ENCODE assay signal across 23 cellular contexts in the genomic region with DNA sequence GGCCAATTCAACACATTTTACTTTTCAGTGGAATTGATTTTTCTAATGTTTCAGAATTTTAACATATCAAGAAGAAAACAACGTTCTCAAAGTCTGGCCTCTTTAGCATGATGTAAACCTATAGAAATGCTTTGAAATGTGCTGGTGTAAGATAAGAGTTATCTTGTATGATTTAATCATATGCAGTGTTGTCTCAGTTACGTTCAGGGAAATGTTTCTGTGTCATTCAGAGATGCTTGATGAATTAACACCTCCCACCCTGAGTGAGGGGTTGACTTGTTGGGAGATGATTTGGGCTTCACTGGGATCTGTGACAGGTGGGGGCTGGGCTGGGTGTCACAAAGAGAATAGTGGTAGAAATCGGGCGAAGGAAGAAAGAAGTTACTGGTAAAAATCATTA. TPM values are rescaled to one million over a fixed set of nuclear protein-coding genes. Genes with fewer than 3 reads are reported as not detected.
DNase-seq lines count a peak whose midpoint lies in the region; ATAC-seq and TF ChIP-seq lines count a peak whose summit lies in the region.
"Had no signal": no experiment of that assay in that cellular context is flagged by ENCODE, and none has a peak within 500 bp of the region (broad histone marks: within the 10 kb centered on the region; RNA-seq: fewer than 3 reads in every experiment).

No MANE protein-coding gene starts in this region.

- CTCF ChIA-PET in activated naive CD4-positive, alpha-beta T cell treated with anti-CD3 and anti-CD28 coated beads, Interleukin-2, amount 10 ng/mL, durations not matched to agents 7 days and 5 days (lab: Charles Lee) = interaction anchor here (0.6 to 1.6 kb wide), 8 partner anchors 16 to 278 kb away, joined by 3 to 10 read pairs (median 4); no protein-coding TSS in a partner anchor

- H3K36me3 ChIP-seq in fibroblast of lung (ENCODE audit: control insufficient read depth, insufficient read depth, low read length) (no peaks in the 10 kb centered on the region), thymus (ENCODE audit: control insufficient read depth, insufficient read depth) (peaks cover 9% of the 10 kb centered on the region)

- no peak overlapping the region for H2AFZ ChIP-seq in fibroblast of lung (ENCODE audit: low read length)

- H3K4me1 ChIP-seq in fibroblast of lung (ENCODE audit: control insufficient read depth, extremely low read depth, insufficient read depth, low read length) = no peaks in the 10 kb centered on the region
- peaks cover 17% of the 10 kb centered on the region for H3K4me1 ChIP-seq in thymus (ENCODE audit: control insufficient read depth, insufficient read depth, low read length)
- H3K4me1 ChIP-seq: gastroesophageal sphincter had no signal

- H3K9me3 Mint-ChIP-seq in activated naive CD4-positive, alpha-beta T cell treated with anti-CD3 and anti-CD28 coated beads, Interleukin-2, amount 10 ng/mL, durations not matched to agents 7 days and 5 days = no peaks in the 10 kb centered on the region
- H3K9me3 Mint-ChIP-seq: CD14-positive monocyte had no signal

- H3K79me2 ChIP-seq in fibroblast of lung (ENCODE audit: control insufficient read depth, insufficient read depth, low read length) = no peaks in the 10 kb centered on the region

- DNase-seq in activated naive CD4-positive, alpha-beta T cell treated with anti-CD3 and anti-CD28 coated beads, Interleukin-2, amount 10 ng/mL, durations not matched to agents 7 days and 5 days = no peak
- no peak for DNase-seq in activated naive CD4-positive, alpha-beta T cell (lab: John Stamatoyannopoulos, UW)
- peak; percentile 14 to 24 for DNase-seq in fibroblast of lung (ENCODE audit: low read depth in 2 of 2)
- DNase-seq in NOMO-1 treated with DMSO at 0.1 percent for 48 hours (lab: John Stamatoyannopoulos, UW; ENCODE audit: unreplicated experiment) = no peak
- DNase-seq in coronary artery (ENCODE audit: low spot score) = no peak
- DNase-seq: dorsolateral prefrontal cortex; GF-D8; left cardiac atrium; NCI-H146; NCI-H748 treated with DMSO at 0.1 percent for 48 hours; PC-3; SIG-M5; stimulated activated CD4-positive, alpha-beta T cell treated with anti-CD3 and anti-CD28 coated beads, Interleukin-4, amount 100 ng/mL, for 24 hours; substantia nigra had no signal

- no peak for ATAC-seq in HG02678 (IDR thresholded peaks at IDR 0.05; ENCODE audit: unreplicated experiment)
- ATAC-seq: gastroesophageal sphincter, left cardiac atrium, PC-3 had no signal

- no peak overlapping the region for H3K4me3 Mint-ChIP-seq in activated naive CD4-positive, alpha-beta T cell treated with anti-CD3 and anti-CD28 coated beads, Interleukin-2, amount 10 ng/mL, durations not matched to agents 7 days and 5 days
- H3K4me3 Mint-ChIP-seq: CD14-positive monocyte had no signal

- H3K27ac Mint-ChIP-seq in activated naive CD4-positive, alpha-beta T cell treated with anti-CD3 and anti-CD28 coated beads, Interleukin-2, amount 10 ng/mL, durations not matched to agents 7 days and 5 days = peak overlapping the region; percentile 73

- peaks cover 34% of the 10 kb centered on the region for H3K4me1 Mint-ChIP-seq in activated naive CD4-positive, alpha-beta T cell treated with anti-CD3 and anti-CD28 coated beads, Interleukin-2, amount 10 ng/mL, durations not matched to agents 7 days and 5 days

- peak overlapping the region; percentile 99; the same call in 1 of the 2 replicates for H3K27ac ChIP-seq in VCaP
- no peak overlapping the region for H3K27ac ChIP-seq in fibroblast of lung (ENCODE audit: insufficient read depth, low read length)
- H3K27ac ChIP-seq in thymus (ENCODE audit: low read depth) = peak overlapping the region; percentile 33
- no peak overlapping the region for H3K27ac ChIP-seq in coronary artery
- H3K27ac ChIP-seq: gastroesophageal sphincter, skin epidermis had no signal

- no peak for TF ChIP-seq CTCF in VCaP (conservative IDR thresholded peaks at IDR 0.05)
- no peak for TF ChIP-seq CTCF in fibroblast of lung (conservative IDR thresholded peaks at IDR 0.05 in 1 of 2, IDR thresholded peaks at IDR 0.05 in 1 of 2; ENCODE audit: low read depth in 1 of 2, low read length in 2 of 2)
- no peak for TF ChIP-seq CTCF in coronary artery (IDR thresholded peaks at IDR 0.05)

- WGBS in thymus = 74% methylated on average over 4 of the region's 4 CpGs

- no peaks in the 10 kb centered on the region for H4K20me1 ChIP-seq in fibroblast of lung (ENCODE audit: control insufficient read depth, extremely low read depth, insufficient read depth, low read length)

- H3K4me3 ChIP-seq in fibroblast of lung (replicated peaks in 1 of 4; ENCODE audit: control extremely low read depth in 1 of 4, insufficient read depth in 1 of 4, low read depth in 3 of 4, low read length in 4 of 4) (no peak overlapping the region), thymus (ENCODE audit: low read length) (no peak overlapping the region), coronary artery (no peak overlapping the region)
- H3K4me3 ChIP-seq: dorsolateral prefrontal cortex, gastroesophageal sphincter, skin epidermis had no signal

- H3K36me3 Mint-ChIP-seq in activated naive CD4-positive, alpha-beta T cell treated with anti-CD3 and anti-CD28 coated beads, Interleukin-2, amount 10 ng/mL, durations not matched to agents 7 days and 5 days = peaks cover 51% of the 10 kb centered on the region

- H3K4me2 ChIP-seq in fibroblast of lung (ENCODE audit: extremely low read depth, insufficient read depth, low read length) = no peak overlapping the region

- H3K27me3 ChIP-seq in fibroblast of lung (ENCODE audit: control insufficient read depth, insufficient read depth, low read length) = no peaks in the 10 kb centered on the region
- H3K27me3 ChIP-seq in thymus (ENCODE audit: control insufficient read depth, insufficient read depth) = no peaks in the 10 kb centered on the region
- H3K27me3 ChIP-seq: dorsolateral prefrontal cortex, gastroesophageal sphincter had no signal

- no peaks in the 10 kb centered on the region for H3K27me3 Mint-ChIP-seq in activated naive CD4-positive, alpha-beta T cell treated with anti-CD3 and anti-CD28 coated beads, Interleukin-2, amount 10 ng/mL, durations not matched to agents 7 days and 5 days

- no peaks in the 10 kb centered on the region for H3K9me3 ChIP-seq in fibroblast of lung (ENCODE audit: control insufficient read depth, insufficient read depth, low read depth, low read length)
- H3K9me3 ChIP-seq in thymus (ENCODE audit: control insufficient read depth) = no peaks in the 10 kb centered on the region
- H3K9me3 ChIP-seq: gastroesophageal sphincter had no signal

- no peak overlapping the region for H3K9ac ChIP-seq in fibroblast of lung (ENCODE audit: insufficient read depth, low read length)

RNA-seq across cellular contexts. Expression of a gene that starts 15.7 kb away (rescaled TPM):
- under 0.01 and 0.17 TPM in 2 replicates for total RNA-seq in fibroblast of lung
- not detected in 2 replicates for polyA plus RNA-seq in fibroblast of lung
- not detected in 2 replicates for polyA plus RNA-seq in fibroblast of lung (2012)
- not detected in 2 replicates for polyA minus RNA-seq in fibroblast of lung (ENCODE audit: low replicate concordance)
- polyA plus RNA-seq in thymus = 2.4 TPM
- total RNA-seq: epithelial cell of proximal tubule, M059J, PC-3, pulmonary artery endothelial cell had no signal
- polyA plus RNA-seq: CD14-positive monocyte had no signal

Comparison
In these comparisons a context has a peak if more than half of its experiments do, and no peak if none do; other contexts are left out.
1. DNase-seq: peak in fibroblast of lung (2 of 2); none in activated naive CD4-positive, alpha-beta T cell treated with anti-CD3 and anti-CD28 coated beads, Interleukin-2, amount 10 ng/mL, durations not matched to agents 7 days and 5 days (single experiment), activated naive CD4-positive, alpha-beta T cell (0 of 4), NOMO-1 treated with DMSO at 0.1 percent for 48 hours (single experiment) and coronary artery (single experiment).
2. H3K27ac ChIP-seq: peak in VCaP (single experiment) and thymus (single experiment); none in fibroblast of lung (single experiment) and coronary artery (0 of 2).